ENCODE assay signal across 23 cellular contexts in the genomic region with DNA sequence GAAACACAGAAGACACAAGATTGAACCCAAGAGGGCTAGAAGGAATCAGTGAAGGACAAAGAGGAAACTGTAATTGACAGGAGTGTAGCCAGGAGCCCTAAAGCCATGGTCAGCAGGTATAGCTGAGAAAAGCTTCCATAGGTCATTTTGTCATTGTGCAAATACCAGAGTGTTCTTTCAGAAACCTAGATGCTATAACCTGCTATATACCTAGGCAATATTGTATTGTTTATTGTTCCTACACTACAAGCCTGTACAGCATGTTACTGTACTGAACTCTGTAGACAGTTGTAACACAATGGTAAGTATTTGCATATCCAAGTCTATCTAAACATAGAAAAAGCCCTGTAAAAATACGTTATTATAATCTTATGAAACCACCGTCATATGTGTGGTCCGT.
"Had no signal": no experiment of that assay in that cellular context is flagged by ENCODE, and none has a peak within 500 bp of the region (broad histone marks: within the 10 kb centered on the region; RNA-seq: fewer than 3 reads in every experiment).

No MANE protein-coding gene starts in this region.

- H3K36me3 ChIP-seq: ovary had no signal

- FAIRE-seq: frontal cortex had no signal

- H3K4me3 ChIP-seq: lower lobe of right lung, ovary, psoas muscle, sigmoid colon, suprapubic skin, vagina had no signal

- H3K4me3 Mint-ChIP-seq: effector memory CD8-positive, alpha-beta T cell; immature natural killer cell; natural killer cell; stimulated activated naive CD8-positive, alpha-beta T cell treated with anti-CD3 and anti-CD28 coated beads, Interleukin-15, amount 100 ng/mL, for 72 hours had no signal

- DNase-seq: cortex of kidney; effector memory CD8-positive, alpha-beta T cell; hypothalamus; immature natural killer cell; islet precursor cell; kidney glomerular epithelial cell; left ventricle myocardium superior; lower lobe of right lung; natural killer cell; occipital lobe; ovary; posterior cingulate gyrus; psoas muscle; right cardiac atrium; sigmoid colon; stimulated activated CD4-positive, alpha-beta T cell treated with anti-CD3 and anti-CD28 coated beads, Interleukin-15, amount 100 ng/mL, for 24 hours; stimulated activated CD4-positive, alpha-beta T cell treated with anti-CD3 and anti-CD28 coated beads, Interleukin-2, amount 100 ng/mL, for 48 hours; stimulated activated naive CD4-positive, alpha-beta T cell; stimulated activated naive CD8-positive, alpha-beta T cell treated with anti-CD3 and anti-CD28 coated beads, Interleukin-15, amount 100 ng/mL, for 72 hours; trophoblast cell had no signal

- H3K4me1 ChIP-seq: lower lobe of right lung, sigmoid colon, suprapubic skin, vagina had no signal

- H3K9me3 ChIP-seq: lower lobe of right lung, ovary, psoas muscle, sigmoid colon, suprapubic skin, vagina had no signal

- ATAC-seq: effector memory CD8-positive, alpha-beta T cell; left ventricle myocardium superior; lower lobe of right lung; natural killer cell; psoas muscle; right cardiac atrium; stimulated activated naive CD8-positive, alpha-beta T cell treated with anti-CD3 and anti-CD28 coated beads, Interleukin-15, amount 100 ng/mL, for 72 hours had no signal

- H3K27ac Mint-ChIP-seq: stimulated activated naive CD8-positive, alpha-beta T cell treated with anti-CD3 and anti-CD28 coated beads, Interleukin-15, amount 100 ng/mL, for 72 hours had no signal

- H3K27me3 Mint-ChIP-seq: effector memory CD8-positive, alpha-beta T cell; stimulated activated naive CD8-positive, alpha-beta T cell treated with anti-CD3 and anti-CD28 coated beads, Interleukin-15, amount 100 ng/mL, for 72 hours had no signal

- H3K9me3 Mint-ChIP-seq: effector memory CD8-positive, alpha-beta T cell; immature natural killer cell; natural killer cell; stimulated activated naive CD8-positive, alpha-beta T cell treated with anti-CD3 and anti-CD28 coated beads, Interleukin-15, amount 100 ng/mL, for 72 hours had no signal
